8 cellular contexts compared by ENCODE assay signal in genomic region chr19:4976412-4977298, GRCh38. TPM values are rescaled to one million over a fixed set of nuclear protein-coding genes. Genes with fewer than 3 reads are reported as not detected.
DNase-seq lines count a peak whose midpoint lies in the region; ATAC-seq, FAIRE-seq and TF ChIP-seq lines count a peak whose summit lies in the region.

No MANE protein-coding gene starts in this region.

- H3K27me3 ChIP-seq in PC-3 (ENCODE audit: low read length) (no peaks in the 10 kb centered on the region), endothelial cell of umbilical vein (ENCODE audit: control insufficient read depth in 2 of 2, insufficient read depth in 2 of 2, low read length in 2 of 2) (no peaks in the 10 kb centered on the region), aorta (ENCODE audit: control insufficient read depth in 1 of 2, insufficient read depth in 2 of 2, low read length in 1 of 2) (no peaks in the 10 kb centered on the region)

- DNase-seq in PC-3: peak; percentile 89
- peak; percentile 58 for DNase-seq in endothelial cell of umbilical vein (ENCODE audit: low read depth, low spot score)
- peak; percentile 82 for DNase-seq in mucosa of gallbladder (ENCODE audit: low spot score)
- DNase-seq in aorta: peak; percentile 85 to 88

- intact Hi-C loops in PC-3 (cut with micrococcal nuclease) (loop anchor here (1.0 to 2.0 kb wide), 2 partner anchors 26 to 104 kb away; no protein-coding TSS in a partner anchor), endothelial cell of umbilical vein (cut with micrococcal nuclease) (no loop called here), aorta (cut with DNase I) (loop anchor here in 1 of 2 donors (10.0 kb wide), 1 partner anchor 48 kb away; no protein-coding TSS in a partner anchor)

- WGBS in aorta, 2 donors: 16 to 22% methylated on average over 33 of the region's 33 CpGs

- CTCF ChIA-PET in PC-3 (lab: Charles Lee) (interaction anchor here (1.1 kb wide), 1 partner anchor 50 kb away, joined by 4 read pairs; no protein-coding TSS in a partner anchor), endothelial cell of umbilical vein (lab: Charles Lee) (interaction anchor here (1.2 to 1.6 kb wide), 2 partner anchors 36 to 54 kb away, joined by 3 to 7 read pairs; no protein-coding TSS in a partner anchor)

- peak overlapping the region; percentile 35 for H3K27ac ChIP-seq in PC-3 (ENCODE audit: low read length)
- H3K27ac ChIP-seq in endothelial cell of umbilical vein (ENCODE audit: insufficient read depth, low read depth, low read length): no peak overlapping the region
- peak overlapping the region in 1 of 2 donors; percentile 22 for H3K27ac ChIP-seq in aorta (ENCODE audit: low read depth in 1 of 2, low read length in 2 of 2)

- H3K79me2 ChIP-seq in PC-3 (ENCODE audit: low read length) (peaks cover 100% of the 10 kb centered on the region), endothelial cell of umbilical vein (ENCODE audit: control insufficient read depth, insufficient read depth, low read length) (peaks cover 50% of the 10 kb centered on the region)

- H3K9me3 ChIP-seq in PC-3 (ENCODE audit: low read length) (no peaks in the 10 kb centered on the region), endothelial cell of umbilical vein (replicated peaks; ENCODE audit: control insufficient read depth, insufficient read depth, low read length) (no peaks in the 10 kb centered on the region), aorta (ENCODE audit: control insufficient read depth, low read length) (no peaks in the 10 kb centered on the region)

- peak; percentile 53 for ATAC-seq in PC-3
- ATAC-seq in aorta (ENCODE audit: low FRiP score): peak; percentile 89
- ATAC-seq in GM21360 (IDR thresholded peaks at IDR 0.05; ENCODE audit: unreplicated experiment): no peak
- no peak for ATAC-seq in HG03571 (IDR thresholded peaks at IDR 0.05; ENCODE audit: unreplicated experiment)
- ATAC-seq in GM21576 (IDR thresholded peaks at IDR 0.05; ENCODE audit: unreplicated experiment): no peak

- H2AFZ ChIP-seq in PC-3 (ENCODE audit: low read length) (peak overlapping the region; percentile 31; the same call in 1 of the 2 replicates), endothelial cell of umbilical vein (ENCODE audit: low read depth, low read length) (no peak overlapping the region)

- H3K4me2 ChIP-seq in PC-3 (ENCODE audit: low read length) (peak overlapping the region; percentile 37), endothelial cell of umbilical vein (ENCODE audit: insufficient read depth, low read length) (no peak overlapping the region)

- H3K4me3 ChIP-seq in PC-3 (ENCODE audit: low read length) (peak overlapping the region; percentile 5; the same call in 1 of the 2 replicates), endothelial cell of umbilical vein (replicated peaks in 1 of 3; ENCODE audit: insufficient read depth in 1 of 3, low read depth in 1 of 3, low read length in 3 of 3) (no peak overlapping the region), aorta (ENCODE audit: low read length in 2 of 2) (no peak overlapping the region)

- H3K4me1 ChIP-seq in PC-3 (ENCODE audit: insufficient read depth, low read length) (peaks cover 41% of the 10 kb centered on the region), endothelial cell of umbilical vein (ENCODE audit: control insufficient read depth, extremely low read depth, insufficient read depth, low read length) (peaks cover 6% of the 10 kb centered on the region), aorta (ENCODE audit: control insufficient read depth in 1 of 2, insufficient read depth in 2 of 2, low read length in 2 of 2) (no peaks in the 10 kb centered on the region)

- no peak overlapping the region for H3K9ac ChIP-seq in PC-3 (ENCODE audit: low read length)
- no peak overlapping the region for H3K9ac ChIP-seq in endothelial cell of umbilical vein (replicated peaks; ENCODE audit: extremely low read depth, insufficient read depth, low read length)

- dilution Hi-C loops in endothelial cell of umbilical vein (cut with MboI; ENCODE audit: extremely low pct_ligation_motif_present, low sequenced_read_pairs): no loop called here

- TF ChIP-seq CTCF in GM12872 (IDR thresholded peaks at IDR 0.05; ENCODE audit: insufficient read depth, low read depth, low read length) (peak; percentile 49; the same call in 2 of the 3 replicates), PC-3 (conservative IDR thresholded peaks at IDR 0.05; ENCODE audit: low read depth, low read length) (peak; percentile 84), endothelial cell of umbilical vein (IDR thresholded peaks at IDR 0.05; ENCODE audit: extremely low read depth in 1 of 2, insufficient read depth in 1 of 2, low read depth in 1 of 2, low read length in 2 of 2) (peak; percentile 21 to 38)

- peak; percentile 86 for FAIRE-seq in endothelial cell of umbilical vein (lab: Jason Lieb, UNC)

- H3K36me3 ChIP-seq in PC-3 (ENCODE audit: low read depth, low read length) (peaks cover 6% of the 10 kb centered on the region; the same call in 1 of the 2 replicates), endothelial cell of umbilical vein (ENCODE audit: control insufficient read depth in 2 of 2, extremely low read depth in 1 of 2, insufficient read depth in 2 of 2, low read length in 2 of 2) (peaks cover 0 to 2% of the 10 kb centered on the region in 2 experiments), aorta (ENCODE audit: control insufficient read depth in 1 of 2, insufficient read depth in 2 of 2, low read length in 1 of 2) (no peaks in the 10 kb centered on the region)

- POLR2A ChIA-PET in PC-3 (lab: Charles Lee; ENCODE audit: unreplicated experiment) (no interaction called here), endothelial cell of umbilical vein (lab: Charles Lee) (no interaction called here)

- H4K20me1 ChIP-seq in PC-3 (ENCODE audit: low read length): peaks cover 45% of the 10 kb centered on the region
- no peaks in the 10 kb centered on the region for H4K20me1 ChIP-seq in endothelial cell of umbilical vein (replicated peaks; ENCODE audit: control insufficient read depth, extremely low read depth, insufficient read depth, low read length)

- H3F3A ChIP-seq in PC-3 (ENCODE audit: low read length, unreplicated experiment): no peaks in the 10 kb centered on the region

- BruUV-seq in PC-3 (replicated peaks; lab: Mats Ljungman, UMichigan): no TSS peak
- BruUV-seq in endothelial cell of umbilical vein (replicated peaks; lab: Mats Ljungman, UMichigan): no TSS peak

- no peaks in the 10 kb centered on the region for H3K9me2 ChIP-seq in PC-3 (replicated peaks; ENCODE audit: low read length)

- no peaks in the 10 kb centered on the region for H3K9me1 ChIP-seq in endothelial cell of umbilical vein (replicated peaks; ENCODE audit: control insufficient read depth, extremely low read depth, insufficient read depth, low read length)

- no peak for TF ChIP-seq POLR2A in endothelial cell of umbilical vein (IDR thresholded peaks at IDR 0.05; ENCODE audit: low read depth, low read length)

TF ChIP-seq in endothelial cell of umbilical vein, 7 proteins besides CTCF, POLR2A, EP300 and RAD21:
- no peak for TF ChIP-seq JUN (IDR thresholded peaks at IDR 0.05; ENCODE audit: borderline replicate concordance, insufficient read depth, insufficient read length, low read depth)
- TF ChIP-seq MAX (IDR thresholded peaks at IDR 0.05; ENCODE audit: insufficient read depth, insufficient read length): no peak
- TF ChIP-seq GATA2 (IDR thresholded peaks at IDR 0.05; ENCODE audit: insufficient read depth, insufficient read length, low read depth, low read length): no peak
- no peak for TF ChIP-seq EZH2 (IDR thresholded peaks at IDR 0.05; ENCODE audit: borderline replicate concordance, low read depth, low read length, severe bottlenecking)
- no peak for TF ChIP-seq POLR2AphosphoS5 (IDR thresholded peaks at IDR 0.05; ENCODE audit: insufficient read depth, low read depth, low read length)
- no peak for TF ChIP-seq FOS (IDR thresholded peaks at IDR 0.05; ENCODE audit: borderline replicate concordance, insufficient read depth, low read length)
- TF ChIP-seq MYC (IDR thresholded peaks at IDR 0.05; ENCODE audit: low read depth, low read length): no peak
TF ChIP-seq in endothelial cell of umbilical vein: peak in this region for 0.

RNA-seq across cellular contexts. Expression of gene KDM4B, which starts 7.7 kb away (rescaled TPM):
- total RNA-seq in PC-3 (2014; rRNA removed) (19.8 and 31.6 TPM in 2 replicates), endothelial cell of umbilical vein (30.8 and 37.2 TPM in 2 replicates), mucosa of gallbladder (49.3 TPM), aorta (10 to 100 TPM; 37.5 to 58.1 TPM)
- polyA plus RNA-seq in endothelial cell of umbilical vein (12.4 and 14.4 TPM in 2 replicates), aorta (10 to 100 TPM in 1 of 2 donors, 1 to 10 TPM in 1; 4.4 to 14.1 TPM)
- polyA plus RNA-seq in endothelial cell of umbilical vein (2011; cell fraction: cytosol; rRNA removed): 7.6 and 10.7 TPM in 2 replicates
- polyA plus RNA-seq in endothelial cell of umbilical vein (2011; cell fraction: nucleus; rRNA removed): 28.7 and 32.4 TPM in 2 replicates
- 12.7 and 17.7 TPM in 2 replicates for polyA plus RNA-seq in endothelial cell of umbilical vein (2012)
- 17.4 and 29.3 TPM in 2 replicates for polyA minus RNA-seq in endothelial cell of umbilical vein
- polyA minus RNA-seq in endothelial cell of umbilical vein (2011; cell fraction: cytosol; rRNA and poly(A)+ RNA removed): 22.4 TPM
- polyA minus RNA-seq in endothelial cell of umbilical vein (2011; cell fraction: nucleus; rRNA and poly(A)+ RNA removed): 32.7 and 40.2 TPM in 2 replicates

Comparison
In these comparisons a context has a peak if more than half of its experiments do, and no peak if none do; other contexts are left out.
1. CTCF ChIP-seq: peak in every context shown above with its lines; median percentile 84 in PC-3; 49 in GM12872; 30 in endothelial cell of umbilical vein.
2. ATAC-seq: peak in PC-3 (single experiment) and aorta (single experiment); none in GM21360 (single experiment), HG03571 (single experiment) and GM21576 (single experiment).
3. Peak in every context shown above with its lines, with median percentiles within 50 percentile points of each other: DNase-seq.